6 cellular contexts compared by ENCODE assay signal in genomic region chr16:1379863-1380174, GRCh38. TPM values are rescaled to one million over a fixed set of nuclear protein-coding genes. Genes with fewer than 3 reads are reported as not detected.
DNase-seq lines count a peak whose midpoint lies in the region; ATAC-seq and TF ChIP-seq lines count a peak whose summit lies in the region.

No MANE protein-coding gene starts in this region.

- TF ChIP-seq CTCF in SU-DHL-6 (IDR thresholded peaks at IDR 0.05; ENCODE audit: insufficient read depth, low read length, poor library complexity, severe bottlenecking) (peak; percentile 12), mesothelial cell of epicardium (IDR thresholded peaks at IDR 0.05; ENCODE audit: unreplicated experiment) (no peak)

- H3K27me3 ChIP-seq in SU-DHL-6 (ENCODE audit: low read length): no peaks in the 10 kb centered on the region

- H3K36me3 ChIP-seq in SU-DHL-6 (ENCODE audit: low read length): no peaks in the 10 kb centered on the region

- ATAC-seq in GM21619 (IDR thresholded peaks at IDR 0.05; ENCODE audit: unreplicated experiment): no peak

- peak overlapping the region; percentile 83 for H2AFZ ChIP-seq in SU-DHL-6 (ENCODE audit: low read depth, low read length, severe bottlenecking)

- no peaks in the 10 kb centered on the region for H3F3A ChIP-seq in SU-DHL-6 (ENCODE audit: insufficient read depth)

- H3K4me2 ChIP-seq in SU-DHL-6 (ENCODE audit: low read depth, low read length, poor library complexity, severe bottlenecking): peak overlapping the region; percentile 57

- H3K4me3 ChIP-seq in GM08714 (ENCODE audit: low read length) (peak overlapping the region; percentile 24; the same call in 1 of the 2 replicates), SU-DHL-6 (ENCODE audit: insufficient read depth, low read length, poor library complexity, severe bottlenecking) (peak overlapping the region; percentile 52)

- no peak overlapping the region for H3K27ac ChIP-seq in SU-DHL-6 (ENCODE audit: low read depth, low read length)

- no peak for DNase-seq in mesothelial cell of epicardium (ENCODE audit: low spot score in 2 of 2, unreplicated experiment in 2 of 2)
- no peak for DNase-seq in COLO829 (ENCODE audit: low spot score)
- DNase-seq in GF-D8 (lab: John Stamatoyannopoulos, UW): no peak

- H4K20me1 ChIP-seq in SU-DHL-6 (ENCODE audit: low read depth, low read length): no peaks in the 10 kb centered on the region

- no peaks in the 10 kb centered on the region for H3K9me3 ChIP-seq in SU-DHL-6 (ENCODE audit: insufficient read depth, low read length)

- peaks cover 15% of the 10 kb centered on the region for H3K4me1 Mint-ChIP-seq in mesothelial cell of epicardium

- no peaks in the 10 kb centered on the region for H3K9me2 ChIP-seq in SU-DHL-6 (replicated peaks; ENCODE audit: insufficient read depth, low read length)

- no peak overlapping the region for H3K27ac Mint-ChIP-seq in mesothelial cell of epicardium

- H3K36me3 Mint-ChIP-seq in mesothelial cell of epicardium: peaks cover 5% of the 10 kb centered on the region

- peak overlapping the region; percentile 79 for H3K9ac ChIP-seq in SU-DHL-6 (ENCODE audit: low read length)

- H3K9me3 Mint-ChIP-seq in mesothelial cell of epicardium: no peaks in the 10 kb centered on the region

- peaks cover 11% of the 10 kb centered on the region; the same call in 1 of the 2 replicates for H3K79me2 ChIP-seq in SU-DHL-6 (ENCODE audit: insufficient read depth, low read length)

- peak overlapping the region; percentile 78 for H3K4me3 Mint-ChIP-seq in mesothelial cell of epicardium

- peaks cover 14% of the 10 kb centered on the region for H3K27me3 Mint-ChIP-seq in mesothelial cell of epicardium (ENCODE audit: low read depth)

RNA-seq across cellular contexts. Expression of gene GNPTG, which starts 28.1 kb away (rescaled TPM):
- 47.8 to 52.9 TPM (median 48.4 TPM) in 3 replicates for total RNA-seq in mesothelial cell of epicardium

RNA-seq across cellular contexts. Expression of gene TSR3, which starts 28.1 kb away (rescaled TPM):
- 42.1 to 43.7 TPM (median 42.7 TPM) in 3 replicates for total RNA-seq in mesothelial cell of epicardium

RNA-seq across cellular contexts. Expression of gene UNKL, which starts 34.7 kb away (rescaled TPM):
- 38.3 to 43.6 TPM (median 40.2 TPM) in 3 replicates for total RNA-seq in mesothelial cell of epicardium

RNA-seq across cellular contexts. Expression of gene UQCC4, which starts 40.7 kb away (rescaled TPM):
- total RNA-seq in mesothelial cell of epicardium: 12.9 to 14.6 TPM (median 14.2 TPM) in 3 replicates

RNA-seq across cellular contexts. Expression of gene BAIAP3, which starts 46.4 kb away (rescaled TPM):
- 1.3 to 2.4 TPM (median 2.3 TPM) in 3 replicates for total RNA-seq in mesothelial cell of epicardium
